ENCODE assay signal across 14 cellular contexts in the genomic region with DNA sequence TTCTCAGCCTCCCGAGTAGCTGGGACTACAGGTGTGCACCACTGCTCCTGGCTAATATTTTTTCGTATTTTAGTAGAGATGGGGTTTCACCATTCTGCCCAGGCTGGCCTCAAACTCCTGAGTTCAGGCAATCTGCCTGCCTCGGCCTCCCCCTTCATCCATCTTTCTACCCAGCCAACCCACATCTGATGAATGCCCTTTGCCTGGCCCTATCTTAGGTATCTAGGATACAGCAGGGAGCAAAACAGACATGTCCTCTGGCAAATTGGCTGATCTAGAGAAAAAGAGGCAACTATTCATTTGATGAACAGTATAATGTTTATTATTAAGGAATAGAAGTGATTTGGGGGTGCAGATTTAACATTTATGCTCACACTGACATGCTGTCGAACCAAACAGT.
DNase-seq lines count a peak whose midpoint lies in the region; TF ChIP-seq lines count a peak whose summit lies in the region.
"Had no signal": no experiment of that assay in that cellular context is flagged by ENCODE, and none has a peak within 500 bp of the region (broad histone marks: within the 10 kb centered on the region; RNA-seq: fewer than 3 reads in every experiment).

No MANE protein-coding gene starts in this region.

- H3K27ac ChIP-seq in ACC112 (ENCODE audit: low read depth, low read length) (peak overlapping the region; percentile 96), HUES6 (ENCODE audit: low read depth, low read length) (peak overlapping the region; percentile 89; the same call in 1 of the 2 replicates)

- H3K36me3 ChIP-seq in ACC112 (ENCODE audit: insufficient read depth, low read length) (peaks cover 3% of the 10 kb centered on the region; the same call in 1 of the 2 replicates), HUES6 (ENCODE audit: control insufficient read depth, insufficient read depth, low read length) (peaks cover 4% of the 10 kb centered on the region; the same call in 1 of the 2 replicates), adipocyte (ENCODE audit: control insufficient read depth, insufficient read depth, low read length, severe bottlenecking) (peaks cover 4% of the 10 kb centered on the region)
- H3K36me3 ChIP-seq: HAP-1 had no signal

- H3K79me2 ChIP-seq in ACC112 (ENCODE audit: control insufficient read depth, insufficient read depth, low read length, unreplicated experiment): peaks cover 92% of the 10 kb centered on the region

- intact Hi-C loops in posterior cingulate gyrus (cut with DNase I): loop anchor here (5.0 kb wide), 1 partner anchor 254 kb away; no protein-coding TSS in a partner anchor

- in situ Hi-C loops in GM13976 (cut with MboI; ENCODE audit: low sequenced_read_pairs, unreplicated experiment): loop anchor here (10.0 kb wide), 1 partner anchor 161 kb away; no protein-coding TSS in a partner anchor

- H3K9me3 ChIP-seq in HUES6 (ENCODE audit: control insufficient read depth, insufficient read depth, low read depth, low read length) (no peaks in the 10 kb centered on the region), adipocyte (ENCODE audit: control insufficient read depth, low read length) (no peaks in the 10 kb centered on the region)
- H3K9me3 ChIP-seq: esophagus squamous epithelium, HAP-1 had no signal

- H3K27me3 ChIP-seq in ACC112 (ENCODE audit: insufficient read depth, low read length) (no peaks in the 10 kb centered on the region), HUES6 (ENCODE audit: control insufficient read depth, insufficient read depth, low read length) (no peaks in the 10 kb centered on the region), adipocyte (replicated peaks; ENCODE audit: control insufficient read depth, insufficient read depth, low read length) (no peaks in the 10 kb centered on the region)
- H3K27me3 ChIP-seq: esophagus squamous epithelium had no signal

- no peak for TF ChIP-seq CTCF in GM13976 (IDR thresholded peaks at IDR 0.05; ENCODE audit: borderline replicate concordance, control extremely low read depth, extremely low read depth, insufficient read depth, missing control alignments)

- H3K4me1 ChIP-seq in ACC112 (ENCODE audit: control insufficient read depth, insufficient read depth, low read length, unreplicated experiment) (peaks cover 85% of the 10 kb centered on the region), HUES6 (ENCODE audit: control insufficient read depth, insufficient read depth, low read length) (peaks cover 88% of the 10 kb centered on the region), adipocyte (ENCODE audit: control insufficient read depth, insufficient read depth, low read length) (peaks cover 71% of the 10 kb centered on the region)

- H3K9ac ChIP-seq in HUES6 (ENCODE audit: low read length) (peak overlapping the region; percentile 6), adipocyte (ENCODE audit: low read length) (peak overlapping the region; percentile 81)

- H2AFZ ChIP-seq in ACC112 (ENCODE audit: low read length, unreplicated experiment): no peak overlapping the region

- DNase-seq in adipocyte (ENCODE audit: low read depth) (no peak), kidney tubule cell (ENCODE audit: low spot score) (peak; percentile 37), GM13976 (ENCODE audit: low spot score) (no peak), NCI-H82 (lab: John Stamatoyannopoulos, UW) (no peak), 8988T (no peak), posterior cingulate gyrus (no peak)
- DNase-seq: AML-193; esophagus squamous epithelium; NCI-H1436 treated with DMSO at 0.1 percent for 48 hours; NCI-H774; stimulated activated CD4-positive, alpha-beta T cell treated with anti-CD3 and anti-CD28 coated beads, Interleukin-4, amount 100 ng/mL, for 1 hour had no signal

- H3K4me3 ChIP-seq in ACC112 (ENCODE audit: low read depth, low read length) (peak overlapping the region; percentile 65; the same call in 1 of the 2 replicates), HUES6 (ENCODE audit: low read depth, low read length) (no peak overlapping the region), adipocyte (ENCODE audit: low read length) (peak overlapping the region; percentile 45)
- H3K4me3 ChIP-seq: esophagus squamous epithelium, HAP-1 had no signal
